20 cellular contexts compared by ENCODE assay signal in the genomic region with DNA sequence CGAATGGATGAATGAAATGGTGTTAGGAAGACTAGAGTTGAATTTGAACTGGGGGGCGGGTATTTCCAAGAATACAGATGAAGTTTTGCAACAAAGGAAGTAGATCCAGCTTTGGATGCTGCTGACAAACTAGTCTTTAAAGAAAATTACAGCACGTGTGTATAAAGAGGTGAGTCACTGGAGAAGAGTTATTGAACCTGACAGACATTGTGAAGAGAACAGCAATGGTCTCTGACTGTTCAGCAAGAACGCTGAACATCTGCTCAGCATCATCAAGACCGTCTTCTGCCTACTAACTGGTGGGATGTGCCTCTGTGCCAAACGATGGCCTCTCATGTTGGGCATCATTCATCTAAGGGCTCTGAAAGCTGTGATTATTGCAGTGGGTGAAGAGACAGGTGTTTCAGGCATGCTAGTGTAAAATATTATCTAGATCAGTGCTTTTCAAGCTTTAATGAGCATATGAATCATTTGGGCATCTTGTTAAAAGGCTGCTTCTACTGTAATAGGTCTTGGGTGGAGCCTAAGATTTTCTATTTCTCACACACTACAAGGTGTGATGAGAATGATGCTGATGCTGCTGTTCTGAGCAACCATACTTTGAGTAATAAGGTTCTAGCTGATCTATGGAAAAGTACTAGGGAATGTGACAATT.
A peak's percentile ranks its signal among the peaks of the same experiment; 100 is the strongest.
DNase-seq lines count a peak whose midpoint lies in the region; ATAC-seq and TF ChIP-seq lines count a peak whose summit lies in the region.
"Had no signal": no experiment of that assay in that cellular context is flagged by ENCODE, and none has a peak within 500 bp of the region (broad histone marks: within the 10 kb centered on the region; RNA-seq: fewer than 3 reads in every experiment).

No MANE protein-coding gene starts in this region.

- H3K4me3 Mint-ChIP-seq in activated B cell treated with CpG ODN at 0.5 μM for 24 hours, result no peak overlapping the region
- H3K4me3 Mint-ChIP-seq: B cell, mesothelial cell of epicardium had no signal

- intact Hi-C loops in activated B cell treated with CpG ODN at 0.5 μM for 24 hours (cut with micrococcal nuclease), result no loop called here

- peaks cover 2% of the 10 kb centered on the region for H3K9me3 Mint-ChIP-seq in activated B cell treated with CpG ODN at 0.5 μM for 24 hours
- H3K9me3 Mint-ChIP-seq: mesothelial cell of epicardium had no signal

- H3K4me3 ChIP-seq in BJ (ENCODE audit: low read depth, low read length) (no peak overlapping the region), HFF-Myc (replicated peaks; ENCODE audit: low read depth, low read length) (no peak overlapping the region)
- H3K4me3 ChIP-seq: cardiac muscle cell, esophagus muscularis mucosa, spleen had no signal

- no peaks in the 10 kb centered on the region for H3K36me3 Mint-ChIP-seq in activated B cell treated with CpG ODN at 0.5 μM for 24 hours (ENCODE audit: low read depth)
- H3K36me3 Mint-ChIP-seq: mesothelial cell of epicardium had no signal

- POLR2A ChIA-PET in BJ (lab: Charles Lee), result no interaction called here
- POLR2A ChIA-PET in activated B cell treated with CpG ODN at 0.5 μM for 24 hours (lab: Charles Lee), result no interaction called here
- POLR2A ChIA-PET in GM10248 (lab: Yijun Ruan, JAX), result no interaction called here

- peak overlapping the region; percentile 39 for H3K27ac Mint-ChIP-seq in activated B cell treated with CpG ODN at 0.5 μM for 24 hours
- H3K27ac Mint-ChIP-seq: activated naive CD4-positive, alpha-beta T cell treated with anti-CD3 and anti-CD28 coated beads, Interleukin-2, amount 50 U/mL, for 72 hours; B cell; mesothelial cell of epicardium; progenitor cell of endocrine pancreas had no signal

- CTCF ChIA-PET in BJ (lab: Yijun Ruan, JAX) (no interaction called here), activated B cell treated with CpG ODN at 0.5 μM for 24 hours (lab: Charles Lee) (interaction anchor here (0.9 kb wide), 1 partner anchor 9 kb away, joined by 3 read pairs; no protein-coding TSS in a partner anchor), GM10248 (lab: Yijun Ruan, JAX) (interaction anchor here (2.0 to 2.2 kb wide), 2 partner anchors 15 to 38 kb away, joined by 4 to 6 read pairs; no protein-coding TSS in a partner anchor)

- no peaks in the 10 kb centered on the region for H3K36me3 ChIP-seq in BJ (ENCODE audit: control insufficient read depth, insufficient read depth, low read length)
- H3K36me3 ChIP-seq: cardiac muscle cell, esophagus muscularis mucosa, spleen had no signal

- no peaks in the 10 kb centered on the region for H3K27me3 Mint-ChIP-seq in activated B cell treated with CpG ODN at 0.5 μM for 24 hours
- H3K27me3 Mint-ChIP-seq: B cell, progenitor cell of endocrine pancreas had no signal

- DNase-seq in BJ (ENCODE audit: low read depth) (peak; percentile 73), HFF-Myc (ENCODE audit: extremely low read depth, low read depth) (peak; percentile 92), activated B cell treated with CpG ODN at 0.5 μM for 24 hours (no peak), foreskin keratinocyte (peak in 1 of 2 donors; percentile 51), KG1 (lab: John Stamatoyannopoulos, UW) (no peak), GM10248 (ENCODE audit: extremely low spot score) (no peak), AML-193 (lab: John Stamatoyannopoulos, UW) (no peak)
- DNase-seq: activated T-cell treated with anti-CD3 and anti-CD28 coated beads for 4 hours, hypothalamus, NCI-H2029, NCI-H524, OCI-M1, spleen had no signal

- ATAC-seq in activated B cell treated with CpG ODN at 0.5 μM for 24 hours (ENCODE audit: low read depth) (peak; percentile 42), foreskin keratinocyte (peak; percentile 16), HG02973 (IDR thresholded peaks at IDR 0.05; ENCODE audit: unreplicated experiment) (no peak)
- ATAC-seq: activated naive CD4-positive, alpha-beta T cell treated with anti-CD3 and anti-CD28 coated beads, Interleukin-2, amount 50 U/mL, for 72 hours had no signal

- TF ChIP-seq CTCF in BJ (IDR thresholded peaks at IDR 0.05; ENCODE audit: insufficient read depth, low read depth, low read length), result no peak
- no peak for TF ChIP-seq CTCF in HFF-Myc (IDR thresholded peaks at IDR 0.05; ENCODE audit: low read depth, low read length, missing control alignments)
- TF ChIP-seq CTCF in activated B cell treated with CpG ODN at 0.5 μM for 24 hours (IDR thresholded peaks at IDR 0.05), result no peak
- TF ChIP-seq CTCF in foreskin keratinocyte (conservative IDR thresholded peaks at IDR 0.05), result no peak
- no peak for TF ChIP-seq CTCF in GM10248 (IDR thresholded peaks at IDR 0.05; ENCODE audit: control extremely low read depth, extremely low read depth, low read depth, missing control alignments)

- peaks cover 17% of the 10 kb centered on the region for H3K4me1 Mint-ChIP-seq in activated B cell treated with CpG ODN at 0.5 μM for 24 hours

- no peak overlapping the region for H3K27ac ChIP-seq in foreskin keratinocyte
- H3K27ac ChIP-seq: cardiac muscle cell, esophagus muscularis mucosa, spleen had no signal

- peaks cover 33% of the 10 kb centered on the region for H3K4me1 ChIP-seq in foreskin keratinocyte

- H3K27me3 ChIP-seq in BJ (ENCODE audit: control insufficient read depth, insufficient read depth, low read length) (no peaks in the 10 kb centered on the region), foreskin keratinocyte (no peaks in the 10 kb centered on the region)
- H3K27me3 ChIP-seq: cardiac muscle cell, esophagus muscularis mucosa, spleen had no signal

Comparison
In these comparisons a context has a peak if more than half of its experiments do, and no peak if none do; other contexts are left out.
1. DNase-seq: peak in BJ (single experiment) and HFF-Myc (single experiment); none in activated B cell treated with CpG ODN at 0.5 μM for 24 hours (single experiment), KG1 (single experiment), GM10248 (single experiment) and AML-193 (0 of 2).